8 cellular contexts compared by ENCODE assay signal in genomic region chr6:143510991-143511891, GRCh38. TPM values are rescaled to one million over a fixed set of nuclear protein-coding genes. Genes with fewer than 3 reads are reported as not detected.
DNase-seq lines count a peak whose midpoint lies in the region; ATAC-seq, FAIRE-seq and TF ChIP-seq lines count a peak whose summit lies in the region.

FUCA2 (minus strand) TSS chr6:143511720; CDS start chr6:143511634, 86 bp downstream.

- intact Hi-C loops in activated B cell treated with CpG ODN at 0.5 μM for 24 hours (cut with micrococcal nuclease): loop anchor here (1.0 to 5.0 kb wide), 5 partner anchors 25 to 1364 kb away; partner anchors contain the start of genes ADAT2, LTV1, NMBR and PEX3

- H3K36me3 Mint-ChIP-seq in H9 (ENCODE audit: insufficient read depth in 1 of 3, low read depth in 3 of 3) (peaks cover 8 to 19% (median 19%) of the 10 kb centered on the region in 3 experiments; a peak in 5 of 7 replicates), activated B cell treated with CpG ODN at 0.5 μM for 24 hours (ENCODE audit: low read depth) (peaks cover 10% of the 10 kb centered on the region)

- H2BK15ac ChIP-seq in H9 (ENCODE audit: low read depth, low read length): peak within 1 kb of the TSS; percentile 28; the same call in 1 of the 2 replicates

- H3K4ac ChIP-seq in H9 (ENCODE audit: low read depth, low read length): peak within 1 kb of the TSS; percentile 30; the same call in 1 of the 2 replicates

- H3K9me3 ChIP-seq in H9 (ENCODE audit: control insufficient read depth, low read depth, low read length): no peaks in the 10 kb centered on the region

- DNase-seq in GM04503 (ENCODE audit: low read depth) (peak; percentile 57), H9 (peak; percentile 94), NB4 (ENCODE audit: low read depth) (peak; percentile 90), activated B cell treated with CpG ODN at 0.5 μM for 24 hours (peak; percentile 47), bronchial epithelial cell (ENCODE audit: low read depth) (peak; percentile 48), iPS-NIHi11 (ENCODE audit: low spot score) (peak; percentile 90), NCI-H1436 treated with DMSO at 0.1 percent for 48 hours (lab: John Stamatoyannopoulos, UW) (no peak)

- H3K18ac ChIP-seq in H9 (ENCODE audit: insufficient read length, low read depth, low read length): peak within 1 kb of the TSS; percentile 97

- ATAC-seq in activated B cell treated with CpG ODN at 0.5 μM for 24 hours (ENCODE audit: low read depth): peak; percentile 69

- peak within 1 kb of the TSS; percentile 59 for H2BK12ac ChIP-seq in H9 (ENCODE audit: insufficient read length, low read depth, low read length)

- H3K9me3 Mint-ChIP-seq in H9 (no peaks in the 10 kb centered on the region), activated B cell treated with CpG ODN at 0.5 μM for 24 hours (no peaks in the 10 kb centered on the region)

- peak within 1 kb of the TSS; percentile 77 for H4K5ac ChIP-seq in H9 (ENCODE audit: insufficient read length, low read depth, low read length)

- no peaks in the 10 kb centered on the region for H4K20me1 ChIP-seq in H9 (ENCODE audit: control insufficient read depth, insufficient read depth, insufficient read length)

- H2BK120ac ChIP-seq in H9 (ENCODE audit: low read depth, low read length, poor library complexity, severe bottlenecking): no peak within 1 kb of the TSS

- no CpG with 5 or more reads among the region's 63 CpGs for WGBS in H9 (ENCODE audit: extremely low coverage, insufficient read length, low lambda C conversion rate)

- no peak within 1 kb of the TSS for H2BK20ac ChIP-seq in H9 (ENCODE audit: low read depth, low read length, poor library complexity, severe bottlenecking)

- TF ChIP-seq POLR2A in NB4 (IDR thresholded peaks at IDR 0.05; ENCODE audit: extremely low read depth, insufficient read length): peak; percentile 56

- TF ChIP-seq CTCF in H9 (conservative IDR thresholded peaks at IDR 0.05) (no peak), NB4 (IDR thresholded peaks at IDR 0.05; ENCODE audit: low read depth, low read length) (no peak), activated B cell treated with CpG ODN at 0.5 μM for 24 hours (IDR thresholded peaks at IDR 0.05) (no peak), bronchial epithelial cell (IDR thresholded peaks at IDR 0.05; ENCODE audit: insufficient read depth, low read length, severe bottlenecking) (no peak)

- H3T11ph ChIP-seq in H9 (ENCODE audit: low read length): no peak within 1 kb of the TSS

- H3K4me1 ChIP-seq in H9 (ENCODE audit: insufficient read depth, low read length): no peaks in the 10 kb centered on the region; the same call in 1 of the 2 replicates

- H3K4me1 Mint-ChIP-seq in H9 (peaks cover 26 to 34% of the 10 kb centered on the region in 2 experiments), activated B cell treated with CpG ODN at 0.5 μM for 24 hours (peaks cover 28% of the 10 kb centered on the region)

- H3K56ac ChIP-seq in H9 (ENCODE audit: insufficient read length, low read depth, low read length): no peak within 1 kb of the TSS

- peaks cover 2% of the 10 kb centered on the region for H3K36me3 ChIP-seq in bronchial epithelial cell (ENCODE audit: control insufficient read depth, insufficient read depth, low read length)

- H3K27ac ChIP-seq in H9 (ENCODE audit: insufficient read length, low read depth, low read length) (peak within 1 kb of the TSS; percentile 9), skin epidermis (peak within 1 kb of the TSS; percentile 8 to 94 (median 84))

- no peak for FAIRE-seq in bronchial epithelial cell (lab: Jason Lieb, UNC)

- H3K27ac Mint-ChIP-seq in H9 (peak within 1 kb of the TSS; percentile 70 to 92 (median 90)), activated B cell treated with CpG ODN at 0.5 μM for 24 hours (peak within 1 kb of the TSS; percentile 74)

- H3K79me1 ChIP-seq in H9 (ENCODE audit: insufficient read depth, low read depth, low read length, poor library complexity, severe bottlenecking): no peaks in the 10 kb centered on the region

- H3K27me3 ChIP-seq in H9 (ENCODE audit: insufficient read depth, low read length) (no peaks in the 10 kb centered on the region), bronchial epithelial cell (ENCODE audit: control insufficient read depth, insufficient read depth, low read length) (no peaks in the 10 kb centered on the region)

- no peak within 1 kb of the TSS for H3K23ac ChIP-seq in H9 (ENCODE audit: insufficient read length, low read depth, low read length)

- peak within 1 kb of the TSS; percentile 75 for H3K9ac ChIP-seq in H9 (ENCODE audit: extremely low read depth, insufficient read length, low read length)

- H3K4me3 Mint-ChIP-seq in H9 (peak within 1 kb of the TSS; percentile 78 to 83), activated B cell treated with CpG ODN at 0.5 μM for 24 hours (peak within 1 kb of the TSS; percentile 90)

- no peak within 1 kb of the TSS for H2BK5ac ChIP-seq in H9 (ENCODE audit: insufficient read length, low read length)

- H3K4me3 ChIP-seq in NB4 (ENCODE audit: low read depth, low read length) (peak within 1 kb of the TSS; percentile 74), bronchial epithelial cell (ENCODE audit: low read depth, low read length) (peak within 1 kb of the TSS; percentile 47), skin epidermis (peak within 1 kb of the TSS; percentile 59 to 71 (median 62))

- H4K8ac ChIP-seq in H9 (replicated peaks; ENCODE audit: insufficient read length, low read depth, low read length): no peak within 1 kb of the TSS

- H3K14ac ChIP-seq in H9 (ENCODE audit: insufficient read depth, low read length): peak within 1 kb of the TSS; percentile 98; the same call in 1 of the 2 replicates

- POLR2A ChIA-PET in activated B cell treated with CpG ODN at 0.5 μM for 24 hours (lab: Charles Lee): interaction anchor here (0.8 to 1.8 kb wide), 8 partner anchors 20 to 553 kb away, joined by 3 to 13 read pairs (median 4); partner anchors contain the start of genes ADAT2, LTV1 and PEX3

- no peak within 1 kb of the TSS for H2AK5ac ChIP-seq in H9 (ENCODE audit: insufficient read length, low read length)

- H3K79me2 ChIP-seq in H9 (ENCODE audit: insufficient read depth, low read length): no peaks in the 10 kb centered on the region

- CTCF ChIA-PET in activated B cell treated with CpG ODN at 0.5 μM for 24 hours (lab: Charles Lee): interaction anchor here (0.9 to 1.4 kb wide), 3 partner anchors 24 to 64 kb away, joined by 3 to 4 read pairs (median 4); no protein-coding TSS in a partner anchor

- peaks cover 7% of the 10 kb centered on the region for H3K23me2 ChIP-seq in H9 (ENCODE audit: insufficient read length, low read depth, low read length, poor library complexity, severe bottlenecking)

- no peak within 1 kb of the TSS for H4K91ac ChIP-seq in H9 (ENCODE audit: insufficient read length, low read depth, low read length)

- H2AFZ ChIP-seq in H9 (ENCODE audit: low read length): no peak within 1 kb of the TSS

- H3K4me2 ChIP-seq in H9 (ENCODE audit: insufficient read depth, insufficient read length, low read length): peak within 1 kb of the TSS; percentile 99

- H3K27me3 Mint-ChIP-seq in H9 (ENCODE audit: low read depth) (peaks cover 15% of the 10 kb centered on the region), activated B cell treated with CpG ODN at 0.5 μM for 24 hours (no peaks in the 10 kb centered on the region)

RNA-seq across cellular contexts. Expression of gene FUCA2, which starts in this region (rescaled TPM):
- total RNA-seq in H9 (2021) (71.4 and 72.1 TPM in 2 replicates), activated B cell treated with CpG ODN at 0.5 μM for 24 hours (8.7 and 9.9 TPM in 2 replicates), bronchial epithelial cell (24.1 and 35.3 TPM in 2 replicates)
